17 cellular contexts compared by ENCODE assay signal in the genomic region with DNA sequence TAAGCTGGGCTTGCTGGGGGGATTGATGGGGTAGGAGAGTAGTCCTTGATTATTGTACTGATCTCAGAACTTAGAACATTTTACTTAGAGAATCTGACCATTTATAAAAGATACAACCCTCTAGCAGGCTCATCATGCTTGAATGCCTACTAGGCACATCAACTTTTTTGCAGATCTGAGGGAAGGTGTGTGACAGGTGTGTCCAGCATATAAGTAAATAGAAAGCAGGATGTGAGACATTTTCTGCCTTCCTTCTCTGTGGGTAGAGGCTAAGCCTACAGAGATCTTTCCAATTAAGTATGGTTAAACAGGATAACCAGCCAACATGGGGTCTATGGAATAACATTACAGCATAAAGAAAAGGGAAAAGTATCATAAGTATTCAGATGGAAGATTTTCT.
DNase-seq lines count a peak whose midpoint lies in the region; ATAC-seq and TF ChIP-seq lines count a peak whose summit lies in the region.
"Had no signal": no experiment of that assay in that cellular context is flagged by ENCODE, and none has a peak within 500 bp of the region (broad histone marks: within the 10 kb centered on the region; RNA-seq: fewer than 3 reads in every experiment).

No MANE protein-coding gene starts in this region.

- H3K4me3 Mint-ChIP-seq in progenitor cell of endocrine pancreas (ENCODE audit: low read depth): no peak overlapping the region
- H3K4me3 Mint-ChIP-seq: CD8-positive, alpha-beta memory T cell; H9 had no signal

- H3K4me1 ChIP-seq in Karpas-422 (ENCODE audit: low read length): peaks cover 73% of the 10 kb centered on the region

- peak; percentile 28 for DNase-seq in NCI-H82 (lab: John Stamatoyannopoulos, UW)
- no peak for DNase-seq in NCI-H82 treated with DMSO at 0.1 percent for 48 hours (lab: John Stamatoyannopoulos, UW; ENCODE audit: unreplicated experiment)
- DNase-seq in Karpas-422: no peak
- DNase-seq in progenitor cell of endocrine pancreas (ENCODE audit: low spot score, unreplicated experiment): no peak
- no peak for DNase-seq in NK-92 treated with Interleukin-12 subunit alpha and Interleukin-12 subunit beta, amount 100 ng/mL, for 24 hours (lab: John Stamatoyannopoulos, UW)
- no peak for DNase-seq in NCI-H2171 treated with DMSO at 0.1 percent for 48 hours (lab: John Stamatoyannopoulos, UW)
- DNase-seq: CD8-positive, alpha-beta memory T cell; H9; Kasumi-1; NCI-H2081 treated with DMSO at 0.1 percent for 48 hours; NCI-H226; NCI-H774; RPMI8226 had no signal

- no peak overlapping the region for H3K4me3 ChIP-seq in Karpas-422 (ENCODE audit: low read length)
- H3K4me3 ChIP-seq: A549, SJCRH30 had no signal

- H3K36me3 Mint-ChIP-seq in progenitor cell of endocrine pancreas (ENCODE audit: insufficient read depth): peaks cover 7% of the 10 kb centered on the region

- H3K4me1 Mint-ChIP-seq in progenitor cell of endocrine pancreas (ENCODE audit: low read depth): peaks cover 42% of the 10 kb centered on the region

- no peaks in the 10 kb centered on the region for H3K27me3 Mint-ChIP-seq in progenitor cell of endocrine pancreas
- H3K27me3 Mint-ChIP-seq: CD8-positive, alpha-beta memory T cell had no signal

- H3K9ac ChIP-seq in Karpas-422 (ENCODE audit: low read length): no peak overlapping the region

- TF ChIP-seq CTCF in VCaP (conservative IDR thresholded peaks at IDR 0.05) (no peak), progenitor cell of endocrine pancreas (IDR thresholded peaks at IDR 0.05; ENCODE audit: unreplicated experiment) (no peak)

- H3K9me3 ChIP-seq in Karpas-422 (ENCODE audit: low read length): no peaks in the 10 kb centered on the region
- H3K9me3 ChIP-seq: A549, SJCRH30 had no signal

- H3K27ac Mint-ChIP-seq in progenitor cell of endocrine pancreas: peak overlapping the region; percentile 17
- H3K27ac Mint-ChIP-seq: H9 had no signal

- H3K9me3 Mint-ChIP-seq in progenitor cell of endocrine pancreas (ENCODE audit: low read depth): no peaks in the 10 kb centered on the region
- H3K9me3 Mint-ChIP-seq: CD8-positive, alpha-beta memory T cell; H9 had no signal

- no peaks in the 10 kb centered on the region for H4K20me1 ChIP-seq in Karpas-422 (ENCODE audit: insufficient read depth, low read depth, low read length)

- peaks cover 21% of the 10 kb centered on the region; the same call in 1 of the 2 replicates for H3K36me3 ChIP-seq in Karpas-422 (ENCODE audit: insufficient read depth, low read length)

- H3K9me2 ChIP-seq in Karpas-422 (replicated peaks; ENCODE audit: insufficient read depth, low read length): no peaks in the 10 kb centered on the region

- no peak for ATAC-seq in HG02623 (IDR thresholded peaks at IDR 0.05; ENCODE audit: unreplicated experiment)
- ATAC-seq: A549 had no signal

- H2AFZ ChIP-seq in Karpas-422 (ENCODE audit: low read length): no peak overlapping the region

- no peaks in the 10 kb centered on the region for H3K27me3 ChIP-seq in Karpas-422 (ENCODE audit: low read length)
- H3K27me3 ChIP-seq: SJCRH30 had no signal

- H3K27ac ChIP-seq in Karpas-422 (ENCODE audit: low read length): peak overlapping the region; percentile 29; the same call in 1 of the 2 replicates
- H3K27ac ChIP-seq in VCaP: peak overlapping the region; percentile 99
- H3K27ac ChIP-seq: A549, SJCRH30 had no signal

- peak overlapping the region; percentile 17 for H3K4me2 ChIP-seq in Karpas-422 (ENCODE audit: low read depth, low read length, poor library complexity, severe bottlenecking)
- H3K4me2 ChIP-seq: A549 had no signal

- peaks cover 73% of the 10 kb centered on the region for H3K79me2 ChIP-seq in Karpas-422 (ENCODE audit: low read length)
